In genomic region chr21:36321325-36322082, GRCh38 we compare ENCODE assay signal across 8 cellular contexts. TPM values are rescaled to one million over a fixed set of nuclear protein-coding genes. Genes with fewer than 3 reads are reported as not detected.
A peak's percentile ranks its signal among the peaks of the same experiment; 100 is the strongest.
DNase-seq lines count a peak whose midpoint lies in the region; ATAC-seq and TF ChIP-seq lines count a peak whose summit lies in the region.

No MANE protein-coding gene starts in this region.

- peak; percentile 44 for DNase-seq in H7
- DNase-seq in PC-9: no peak
- peak; percentile 22 to 36 for DNase-seq in cardiac fibroblast (ENCODE audit: low read depth in 2 of 2)
- no peak for DNase-seq in thoracic aorta (ENCODE audit: low spot score)
- DNase-seq in NCI-H2171 treated with DMSO at 0.1 percent for 48 hours (lab: John Stamatoyannopoulos, UW): no peak

- peak overlapping the region; percentile 53 to 67 for H3K9ac ChIP-seq in liver (ENCODE audit: low read depth in 1 of 2, low read length in 2 of 2)

- BruUV-seq in PC-9 (replicated peaks; lab: Mats Ljungman, UMichigan): TSS peak; percentile 57

- peaks cover 5% of the 10 kb centered on the region for H4K20me1 ChIP-seq in PC-9 (ENCODE audit: insufficient read depth)

- H3K4me2 ChIP-seq in PC-9: peak overlapping the region; percentile 88

- peaks cover 7% of the 10 kb centered on the region; the same call in 1 of the 2 replicates for H3K4me1 ChIP-seq in PC-9 (replicated peaks; ENCODE audit: insufficient read depth)
- H3K4me1 ChIP-seq in liver (ENCODE audit: control insufficient read depth in 4 of 4, insufficient read depth in 4 of 4, low read length in 3 of 4): peaks cover 5 to 31% (median 27%) of the 10 kb centered on the region in 4 donors
- peaks cover 23 to 43% of the 10 kb centered on the region in 2 donors for H3K4me1 ChIP-seq in thoracic aorta (ENCODE audit: control insufficient read depth in 1 of 2, low read depth in 2 of 2)

- 3% methylated on average over 8 of the region's 8 CpGs for WGBS in liver

- no peaks in the 10 kb centered on the region for H3K9me2 ChIP-seq in PC-9 (ENCODE audit: insufficient read depth)

- peak overlapping the region; percentile 50; the same call in 1 of the 2 replicates for H2AFZ ChIP-seq in PC-9

- H3K4me3 ChIP-seq in H7 (ENCODE audit: insufficient read depth, low read depth, low read length) (peak overlapping the region; percentile 94), PC-9 (peak overlapping the region; percentile 63), cardiac fibroblast (replicated peaks in 1 of 2; ENCODE audit: low read depth in 2 of 2, low read length in 2 of 2) (peak overlapping the region; percentile 80 to 84), liver (ENCODE audit: low read depth in 1 of 3, low read length in 3 of 3) (peak overlapping the region; percentile 78 to 97 (median 93)), thoracic aorta (peak overlapping the region; percentile 92)

- no peak for TF ChIP-seq RAD21 in liver (IDR thresholded peaks at IDR 0.05)

- H3K79me2 ChIP-seq in PC-9 (ENCODE audit: low read depth): peaks cover 59% of the 10 kb centered on the region

- peaks cover 24% of the 10 kb centered on the region for H3F3A ChIP-seq in PC-9 (ENCODE audit: insufficient read depth, low read depth)

- no peak for ATAC-seq in thoracic aorta (ENCODE audit: insufficient number of reproducible peaks, low FRiP score, low read depth)
- no peak for ATAC-seq in HG03175 (IDR thresholded peaks at IDR 0.05; ENCODE audit: unreplicated experiment)

- intact Hi-C loops in PC-9 (cut with micrococcal nuclease; ENCODE audit: unreplicated experiment): loop anchor here (2.0 to 5.0 kb wide), 2 partner anchors 53 to 114 kb away; no protein-coding TSS in a partner anchor

- H3K9me3 ChIP-seq in PC-9 (ENCODE audit: insufficient read depth, low read depth) (no peaks in the 10 kb centered on the region), liver (ENCODE audit: control insufficient read depth in 4 of 4, low read length in 3 of 4) (no peaks in the 10 kb centered on the region), thoracic aorta (no peaks in the 10 kb centered on the region)

- POLR2A ChIA-PET in PC-9 (lab: Charles Lee; ENCODE audit: unreplicated experiment): interaction anchor here (0.6 to 0.7 kb wide), 4 partner anchors 109 to 1463 kb away, joined by 4 to 14 read pairs (median 4); no protein-coding TSS in a partner anchor

- H3K36me3 ChIP-seq in H7 (replicated peaks; ENCODE audit: control insufficient read depth, insufficient read depth, low read length): no peaks in the 10 kb centered on the region
- 0 out of 2 replicates have a peak, but pooled peaks cover 9% of the 10 kb centered on the region for H3K36me3 ChIP-seq in PC-9 (ENCODE audit: low read depth)
- no peaks in the 10 kb centered on the region for H3K36me3 ChIP-seq in liver (ENCODE audit: control insufficient read depth in 4 of 4, insufficient read depth in 3 of 4, low read depth in 1 of 4, low read length in 3 of 4)
- H3K36me3 ChIP-seq in thoracic aorta: no peaks in the 10 kb centered on the region

- TF ChIP-seq CTCF in C4-2B (conservative IDR thresholded peaks at IDR 0.05): no peak
- TF ChIP-seq CTCF in PC-9 (conservative IDR thresholded peaks at IDR 0.05): no peak
- no peak for TF ChIP-seq CTCF in cardiac fibroblast (IDR thresholded peaks at IDR 0.05; ENCODE audit: low read depth, low read length)
- no peak for TF ChIP-seq CTCF in liver (IDR thresholded peaks at IDR 0.05; ENCODE audit: low read depth, low read length, missing input control)
- no peak for TF ChIP-seq CTCF in thoracic aorta (IDR thresholded peaks at IDR 0.05)

- H3K27ac ChIP-seq in C4-2B: peak overlapping the region; percentile 43
- H3K27ac ChIP-seq in PC-9: peak overlapping the region; percentile 65
- peak overlapping the region; percentile 96 to 97 for H3K27ac ChIP-seq in liver (ENCODE audit: low read depth in 1 of 2, low read length in 2 of 2)
- H3K27ac ChIP-seq in thoracic aorta: peak overlapping the region; percentile 96 to 97

- H3K27me3 ChIP-seq in H7 (ENCODE audit: control insufficient read depth, insufficient read depth, low read length) (no peaks in the 10 kb centered on the region), PC-9 (ENCODE audit: insufficient read depth, low read depth) (no peaks in the 10 kb centered on the region), liver (ENCODE audit: control insufficient read depth in 4 of 4, insufficient read depth in 4 of 4, low read length in 3 of 4) (no peaks in the 10 kb centered on the region), thoracic aorta (replicated peaks; ENCODE audit: insufficient read depth) (no peaks in the 10 kb centered on the region)

- CTCF ChIA-PET in PC-9 (lab: Charles Lee): interaction anchor here (0.6 kb wide), 1 partner anchor 625 kb away, joined by 5 read pairs; no protein-coding TSS in a partner anchor

TF ChIP-seq in liver, 16 proteins besides CTCF, POLR2A, EP300 and RAD21:
- no peak for TF ChIP-seq MAX (IDR thresholded peaks at IDR 0.05)
- TF ChIP-seq HNF4A (conservative IDR thresholded peaks at IDR 0.05): peak in 1 of 2 donors; percentile 39
- peak in 1 of 2 donors; percentile 15 for TF ChIP-seq GABPA (IDR thresholded peaks at IDR 0.05 in 1 of 2, conservative IDR thresholded peaks at IDR 0.05 in 1 of 2)

RNA-seq across cellular contexts. Expression of gene MORC3, which starts 1.5 kb away (rescaled TPM):
- 15.3 and 24.9 TPM in 2 replicates for total RNA-seq in H7 (2014; rRNA removed; shearing (Covaris generic))
- 15.9 and 17.5 TPM in 2 replicates for total RNA-seq in PC-9 (2021)
- 10 to 100 TPM; 22.0 to 44.1 TPM for total RNA-seq in liver
- polyA plus RNA-seq in liver: 1 to 10 TPM; 3.9 to 6.2 TPM
- total RNA-seq in thoracic aorta: 10 to 100 TPM; 23.3 to 58.8 TPM

Comparison
In these comparisons a context has a peak if more than half of its experiments do, and no peak if none do; other contexts are left out.
1. H3K27ac ChIP-seq: peak in every context shown above with its lines; median percentile 96 in liver; 96 in thoracic aorta; 65 in PC-9; 43 in C4-2B.
2. DNase-seq: peak in H7 (single experiment) and cardiac fibroblast (2 of 2); none in PC-9 (0 of 2), thoracic aorta (single experiment) and NCI-H2171 treated with DMSO at 0.1 percent for 48 hours (single experiment).
3. Peak in every context shown above with its lines, with median percentiles within 50 percentile points of each other: H3K4me3 ChIP-seq.